In the genomic region with DNA sequence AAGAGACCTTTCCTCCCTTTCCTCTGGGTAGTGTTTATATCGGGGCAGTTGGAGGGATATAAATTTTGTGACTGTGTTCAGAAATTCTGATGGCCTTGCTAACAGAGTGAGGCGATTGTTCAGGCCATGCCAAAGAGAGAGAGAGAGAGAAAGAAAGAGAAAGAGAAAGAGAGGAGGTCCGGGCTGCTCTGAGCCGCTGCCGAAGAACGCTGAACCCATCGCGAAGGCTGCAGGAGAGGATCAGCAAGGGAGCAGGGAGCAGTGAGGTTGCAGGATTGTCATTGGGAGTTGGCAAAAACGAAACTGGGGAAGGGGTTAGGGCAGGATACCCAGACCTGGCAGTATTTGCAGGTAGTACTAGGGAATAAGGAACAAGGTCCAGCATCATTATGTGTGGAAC, we compare ENCODE assay signal across 16 cellular contexts.
DNase-seq lines count a peak whose midpoint lies in the region; ATAC-seq and TF ChIP-seq lines count a peak whose summit lies in the region.
"Had no signal": no experiment of that assay in that cellular context is flagged by ENCODE, and none has a peak within 500 bp of the region (broad histone marks: within the 10 kb centered on the region; RNA-seq: fewer than 3 reads in every experiment).

No MANE protein-coding gene starts in this region.

- WGBS in sigmoid colon, 2 donors, result 57 to 76% methylated on average over 9 of the region's 9 CpGs

- TF ChIP-seq EP300 in sigmoid colon (IDR thresholded peaks at IDR 0.05), result no peak

- peaks cover 7 to 8% of the 10 kb centered on the region in 2 donors for H3K4me1 ChIP-seq in muscle layer of duodenum (ENCODE audit: control insufficient read depth in 1 of 2, insufficient read depth in 2 of 2, low read length in 2 of 2)
- H3K4me1 ChIP-seq in skeletal muscle tissue (ENCODE audit: control insufficient read depth in 3 of 3, insufficient read depth in 3 of 3, low read length in 3 of 3), result peaks cover 14 to 20% (median 14%) of the 10 kb centered on the region in 3 donors
- H3K4me1 ChIP-seq in sigmoid colon, result peaks cover 0 to 14% (median 9%) of the 10 kb centered on the region in 4 donors

- intact Hi-C loops in dorsolateral prefrontal cortex (cut with DNase I), result loop anchor here (2.0 kb wide), 1 partner anchor 961 kb away; no protein-coding TSS in a partner anchor
- intact Hi-C loops in sigmoid colon (cut with DNase I), result loop anchor here (2.0 to 10.0 kb wide), 4 partner anchors 163 to 1083 kb away; a partner anchor contains a TSS

- no peak for TF ChIP-seq POLR2A in sigmoid colon (IDR thresholded peaks at IDR 0.05)

- H3K9me3 ChIP-seq in muscle layer of duodenum (ENCODE audit: control insufficient read depth in 1 of 2, low read length in 2 of 2), result no peaks in the 10 kb centered on the region
- H3K9me3 ChIP-seq in skeletal muscle tissue (ENCODE audit: control insufficient read depth in 3 of 3, low read length in 3 of 3), result no peaks in the 10 kb centered on the region
- H3K9me3 ChIP-seq in sigmoid colon, result no peaks in the 10 kb centered on the region
- H3K9me3 ChIP-seq: HAP-1 had no signal

- TF ChIP-seq CTCF in dorsolateral prefrontal cortex (IDR thresholded peaks at IDR 0.05 in 54 of 56, conservative IDR thresholded peaks at IDR 0.05 in 2 of 56; ENCODE audit: low read depth in 1 of 56, partially characterized antibody in 56 of 56), result no peak
- TF ChIP-seq CTCF in sigmoid colon (IDR thresholded peaks at IDR 0.05), result no peak

- H3K27ac ChIP-seq in dorsolateral prefrontal cortex (peak overlapping the region in 23 of 59 donors; percentile 0 to 56 (median 39)), muscle layer of duodenum (ENCODE audit: low read length) (no peak overlapping the region), skeletal muscle tissue (ENCODE audit: low read depth, low read length) (no peak overlapping the region), sigmoid colon (no peak overlapping the region)

- H3K9ac ChIP-seq in skeletal muscle tissue (ENCODE audit: low read depth in 1 of 3, low read length in 3 of 3), result peak overlapping the region in 2 of 3 donors; percentile 11 to 38

- DNase-seq in H7, result peak; percentile 22
- DNase-seq in dorsolateral prefrontal cortex, result no peak
- no peak for DNase-seq in sigmoid colon
- DNase-seq in T1000 (lab: John Stamatoyannopoulos, UW), result no peak
- DNase-seq: activated CD4-positive, CD25-positive, alpha-beta regulatory T cell; activated effector memory CD4-positive, alpha-beta T cell treated with Interleukin-2 at 50 U/mL for 16 hours; GDM1; islet precursor cell; NCI-H446; stimulated activated CD4-positive, alpha-beta T cell treated with anti-CD3 and anti-CD28 coated beads, Interleukin-15, amount 100 ng/mL, for 24 hours; T-helper 17 cell had no signal

- H3K27me3 ChIP-seq in H7 (ENCODE audit: control insufficient read depth, insufficient read depth, low read length), result no peaks in the 10 kb centered on the region
- H3K27me3 ChIP-seq in dorsolateral prefrontal cortex, result peaks cover 0 to 44% (median 13%) of the 10 kb centered on the region in 45 donors
- H3K27me3 ChIP-seq in muscle layer of duodenum (ENCODE audit: low read depth, low read length), result no peaks in the 10 kb centered on the region
- H3K27me3 ChIP-seq in skeletal muscle tissue (ENCODE audit: control insufficient read depth in 3 of 3, insufficient read depth in 3 of 3, low read length in 3 of 3), result no peaks in the 10 kb centered on the region
- H3K27me3 ChIP-seq in sigmoid colon, result peaks cover 0 to 11% (median 0%) of the 10 kb centered on the region in 3 donors

- ATAC-seq in SK-N-SH treated with all-trans-retinoic acid at 6 μM for 48 hours (no peak), GM18909 (IDR thresholded peaks at IDR 0.05; ENCODE audit: poor library complexity, unreplicated experiment) (no peak)
- ATAC-seq: T-helper 17 cell had no signal

- H3K36me3 ChIP-seq in H7 (replicated peaks; ENCODE audit: control insufficient read depth, insufficient read depth, low read length) (no peaks in the 10 kb centered on the region), muscle layer of duodenum (ENCODE audit: control insufficient read depth in 1 of 2, insufficient read depth in 2 of 2, low read length in 2 of 2) (no peaks in the 10 kb centered on the region), skeletal muscle tissue (ENCODE audit: control insufficient read depth in 3 of 3, insufficient read depth in 3 of 3, low read length in 3 of 3) (no peaks in the 10 kb centered on the region), sigmoid colon (no peaks in the 10 kb centered on the region)
- H3K36me3 ChIP-seq: HAP-1 had no signal

- H3K4me3 ChIP-seq in H7 (ENCODE audit: insufficient read depth, low read depth, low read length) (no peak overlapping the region), dorsolateral prefrontal cortex (peak overlapping the region in 42 of 59 donors; percentile 6 to 56 (median 31)), muscle layer of duodenum (ENCODE audit: low read depth in 1 of 2, low read length in 2 of 2) (peak overlapping the region; percentile 8 to 27), skeletal muscle tissue (ENCODE audit: low read length in 3 of 3) (peak overlapping the region; percentile 55 to 61 (median 59)), sigmoid colon (peak overlapping the region in 1 of 4 donors; percentile 15)
- H3K4me3 ChIP-seq: HAP-1 had no signal

TF ChIP-seq in SK-N-SH treated with all-trans-retinoic acid at 6 μM for 48 hours, 23 proteins besides CTCF, POLR2A, EP300 and RAD21:
- TF ChIP-seq TCF4 (CRISPR knock-in tag; IDR thresholded peaks at IDR 0.05; ENCODE audit: borderline replicate concordance) (no peak), GLIS3 (CRISPR knock-in tag; IDR thresholded peaks at IDR 0.05) (no peak), ARNTL (CRISPR knock-in tag; IDR thresholded peaks at IDR 0.05; ENCODE audit: borderline replicate concordance, low read depth) (no peak), PPARA (CRISPR knock-in tag; IDR thresholded peaks at IDR 0.05; ENCODE audit: borderline replicate concordance) (no peak)
TF ChIP-seq in SK-N-SH treated with all-trans-retinoic acid at 6 μM for 48 hours: peak in this region for 0.
